Comparison of ENCODE assay signal across 9 cellular contexts in the genomic region with DNA sequence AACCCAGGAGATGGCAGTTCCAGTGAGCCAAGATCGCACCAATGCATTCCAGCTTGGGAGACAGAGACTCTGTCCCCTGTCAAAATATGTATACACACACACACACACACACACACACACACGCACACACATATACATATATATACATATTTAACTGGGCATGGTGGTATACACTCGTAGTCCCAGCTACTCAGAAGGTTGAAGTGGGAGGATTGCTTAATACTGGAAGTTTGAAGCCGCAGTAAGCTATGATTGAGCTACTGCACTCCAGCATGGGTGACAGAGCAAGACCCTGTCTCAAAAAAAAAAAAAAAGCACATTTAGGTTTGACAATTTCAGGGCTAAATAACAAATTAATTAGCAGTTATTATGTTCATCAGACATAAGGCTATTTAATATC.
"Had no signal": no experiment of that assay in that cellular context is flagged by ENCODE, and none has a peak within 500 bp of the region (broad histone marks: within the 10 kb centered on the region; RNA-seq: fewer than 3 reads in every experiment).

No MANE protein-coding gene starts in this region.

- H3K9me3 Mint-ChIP-seq: HFFc6 had no signal

- H3K4me3 Mint-ChIP-seq: HFFc6 had no signal

- H3K4me1 ChIP-seq: HAP-1 had no signal

- H3K9me3 ChIP-seq: HAP-1 had no signal

- DNase-seq: GM23248, GOT3, H7, HFFc6, IMR-90, KG1 had no signal

- H2AFZ ChIP-seq: GM23248 had no signal

- H3K4me3 ChIP-seq: GM23248, HAP-1, K562 had no signal

- H3K27ac Mint-ChIP-seq: HFFc6 had no signal

- H3K9ac ChIP-seq: GM23248 had no signal

- H3K36me3 ChIP-seq: HAP-1 had no signal

- ATAC-seq: HCT116, K562 had no signal

- H3K27ac ChIP-seq: GM23248 had no signal
